8 cellular contexts compared by ENCODE assay signal in the genomic region with DNA sequence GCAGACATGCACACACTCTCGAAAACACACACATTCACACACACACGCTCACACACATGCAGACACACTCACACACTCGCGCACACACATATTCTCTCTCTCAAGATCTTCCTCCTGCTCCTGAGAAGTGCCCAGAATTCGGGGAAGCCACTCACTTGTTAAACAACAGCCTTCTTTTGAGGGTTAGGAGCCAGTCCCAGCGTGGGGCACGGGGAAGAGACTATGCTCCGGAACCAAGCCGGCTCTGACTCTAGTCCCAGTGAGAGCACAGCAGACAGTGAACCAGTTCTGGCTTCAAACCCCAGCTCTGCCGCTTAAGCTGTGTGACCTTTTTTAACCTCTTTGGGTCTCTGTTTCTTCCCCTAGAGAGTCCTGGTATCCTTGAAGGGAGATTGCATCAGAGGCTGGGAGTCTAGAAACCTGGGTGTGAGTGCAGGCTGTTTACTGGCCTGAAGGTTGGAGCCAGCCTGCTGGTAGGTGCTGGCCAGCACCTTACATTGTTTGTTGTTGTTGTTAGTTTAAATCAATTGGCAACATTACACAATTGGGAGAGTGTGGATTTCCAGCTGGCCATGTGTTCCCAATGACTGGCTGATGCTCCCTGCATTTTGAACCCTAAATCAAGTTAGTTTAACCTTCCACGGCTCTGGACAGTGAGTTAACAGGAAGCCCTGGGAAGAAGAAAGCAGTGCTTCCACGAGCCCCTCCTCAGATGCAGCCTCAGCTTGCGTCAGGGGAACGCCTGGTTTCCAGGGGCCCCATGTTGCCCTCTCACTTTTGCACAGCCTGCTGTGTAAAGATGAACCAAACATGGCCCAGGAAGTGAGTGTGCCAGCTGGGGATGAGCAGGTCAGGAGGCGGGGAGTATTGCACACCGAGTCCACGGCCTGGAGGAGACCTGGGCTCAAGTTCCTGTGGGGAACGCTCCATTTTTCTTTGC.
A peak's percentile ranks its signal among the peaks of the same experiment; 100 is the strongest.
DNase-seq lines count a peak whose midpoint lies in the region; ATAC-seq and TF ChIP-seq lines count a peak whose summit lies in the region.

No MANE protein-coding gene starts in this region.

- 39% methylated on average over 18 of the region's 18 CpGs for WGBS in smooth muscle cell (ENCODE audit: low lambda C conversion rate)

- H4K20me1 ChIP-seq in smooth muscle cell (ENCODE audit: low read depth), result peaks cover 22% of the 10 kb centered on the region

- TF ChIP-seq CTCF in smooth muscle cell (IDR thresholded peaks at IDR 0.05; ENCODE audit: borderline replicate concordance, insufficient read depth, poor library complexity, severe bottlenecking) (no peak), GM10248 (IDR thresholded peaks at IDR 0.05; ENCODE audit: control extremely low read depth, extremely low read depth, low read depth, missing control alignments) (no peak)

- POLR2A ChIA-PET in GM10248 (lab: Yijun Ruan, JAX), result no interaction called here

- H3K27ac ChIP-seq in iPS-18a (ENCODE audit: low read length) (peak overlapping the region; percentile 13), smooth muscle cell (ENCODE audit: low read depth) (peak overlapping the region; percentile 94)

- peaks cover 66% of the 10 kb centered on the region for H3K79me2 ChIP-seq in smooth muscle cell (ENCODE audit: low read depth)

- peaks cover 25% of the 10 kb centered on the region for H3F3A ChIP-seq in smooth muscle cell (ENCODE audit: low read depth)

- no peaks in the 10 kb centered on the region for H3K27me3 ChIP-seq in adipocyte (replicated peaks; ENCODE audit: control insufficient read depth, insufficient read depth, low read length)
- H3K27me3 ChIP-seq in iPS-18a (ENCODE audit: control insufficient read depth, insufficient read depth, low read length), result no peaks in the 10 kb centered on the region
- no peaks in the 10 kb centered on the region for H3K27me3 ChIP-seq in smooth muscle cell (ENCODE audit: low read depth)

- H3K36me3 ChIP-seq in adipocyte (ENCODE audit: control insufficient read depth, insufficient read depth, low read length, severe bottlenecking) (no peaks in the 10 kb centered on the region), iPS-18a (ENCODE audit: control insufficient read depth, low read depth, low read length) (no peaks in the 10 kb centered on the region), smooth muscle cell (ENCODE audit: low read depth) (peaks cover 8% of the 10 kb centered on the region)

- H3K4me3 ChIP-seq in adipocyte (ENCODE audit: low read length) (peak overlapping the region; percentile 70), iPS-18a (ENCODE audit: low read length) (no peak overlapping the region), smooth muscle cell (no peak overlapping the region)

- CTCF ChIA-PET in GM10248 (lab: Yijun Ruan, JAX), result interaction anchor here (2.2 kb wide), 1 partner anchor 10 kb away, joined by 6 read pairs; no protein-coding TSS in a partner anchor

- DNase-seq in GM04504 (ENCODE audit: low read depth) (peak; percentile 46), adipocyte (ENCODE audit: low read depth) (peak; percentile 72), smooth muscle cell (lab: John Stamatoyannopoulos, UW; ENCODE audit: unreplicated experiment) (peak; percentile 39), GM10248 (ENCODE audit: extremely low spot score) (no peak), DMS79 (lab: John Stamatoyannopoulos, UW) (no peak)

- H3K9ac ChIP-seq in adipocyte (ENCODE audit: low read length) (peak overlapping the region; percentile 74), iPS-18a (ENCODE audit: low read length) (no peak overlapping the region), smooth muscle cell (ENCODE audit: low read depth) (peak overlapping the region; percentile 75)

- H3K4me1 ChIP-seq in adipocyte (ENCODE audit: control insufficient read depth, insufficient read depth, low read length), result peaks cover 51% of the 10 kb centered on the region
- peaks cover 8% of the 10 kb centered on the region for H3K4me1 ChIP-seq in iPS-18a (ENCODE audit: control insufficient read depth, low read depth, low read length)
- H3K4me1 ChIP-seq in smooth muscle cell (ENCODE audit: low read depth), result peaks cover 26% of the 10 kb centered on the region

- no peak overlapping the region for H2AFZ ChIP-seq in smooth muscle cell (ENCODE audit: low read depth)

- peak overlapping the region; percentile 73 for H3K4me2 ChIP-seq in smooth muscle cell

- H3K9me3 ChIP-seq in adipocyte (ENCODE audit: control insufficient read depth, low read length) (no peaks in the 10 kb centered on the region), iPS-18a (ENCODE audit: control insufficient read depth, low read depth, low read length) (no peaks in the 10 kb centered on the region), smooth muscle cell (replicated peaks; ENCODE audit: low read depth) (no peaks in the 10 kb centered on the region)

- ATAC-seq in GM21447 (IDR thresholded peaks at IDR 0.05; ENCODE audit: unreplicated experiment) (no peak), esophagus mucosa (no peak)

Comparison
In these comparisons a context has a peak if more than half of its experiments do, and no peak if none do; other contexts are left out.
1. DNase-seq: peak in GM04504 (single experiment), adipocyte (single experiment) and smooth muscle cell (single experiment); none in GM10248 (single experiment) and DMS79 (single experiment).